ENCODE assay signal across 8 cellular contexts in genomic region chr16:50741808-50742520, GRCh38.
DNase-seq lines count a peak whose midpoint lies in the region; ATAC-seq lines count a peak whose summit lies in the region.

Gene CYLD, plus strand, starts transcription at chr16:50742086. Its CDS starts 7,613 bp downstream, at chr16:50749699.

- H3K4me3 ChIP-seq in BLaER1 treated with 17β-estradiol and CSF1 and Interleukin-3, amounts not matched to agents 10 nM and 100 nM, result peak within 1 kb of the TSS; percentile 83 to 94 (median 88)

- DNase-seq in NCI-H748 (lab: John Stamatoyannopoulos, UW; ENCODE audit: unreplicated experiment), result peak; percentile 98
- peak; percentile 99 for DNase-seq in activated CD4-positive, alpha-beta T cell treated with anti-CD3 and anti-CD28 coated beads, Interleukin-2, amount 50 U/mL, for 1 hour
- DNase-seq in dedifferentiated amniotic fluid mesenchymal stem cell (ENCODE audit: extremely low spot score), result peak; percentile 100
- peak; percentile 100 for DNase-seq in left kidney (ENCODE audit: low read depth, low spot score)
- DNase-seq in stimulated activated CD4-positive, alpha-beta T cell treated with anti-CD3 and anti-CD28 coated beads, Interleukin-2, amount 100 ng/mL, for 24 hours, result peak; percentile 99

- H4K20me1 ChIP-seq in BLaER1 treated with 17β-estradiol and CSF1 and Interleukin-3, amounts not matched to agents 10 nM and 100 nM, result peaks cover 0 to 7% (median 0%) of the 10 kb centered on the region in 11 experiments; a peak in 4 of 22 replicates

- peaks cover 7 to 64% (median 18%) of the 10 kb centered on the region in 10 experiments for H3K4me1 ChIP-seq in BLaER1 treated with 17β-estradiol and CSF1 and Interleukin-3, amounts not matched to agents 10 nM and 100 nM

- H3K36me3 ChIP-seq in BLaER1 treated with 17β-estradiol and CSF1 and Interleukin-3, amounts not matched to agents 10 nM and 100 nM, result peaks cover 0 to 19% (median 0%) of the 10 kb centered on the region in 11 experiments; a peak in 7 of 22 replicates

- no peaks in the 10 kb centered on the region for H3K9me3 ChIP-seq in BLaER1 treated with 17β-estradiol and CSF1 and Interleukin-3, amounts not matched to agents 10 nM and 100 nM (replicated peaks in 1 of 11)

- H3K27me3 ChIP-seq in BLaER1 treated with 17β-estradiol and CSF1 and Interleukin-3, amounts not matched to agents 10 nM and 100 nM, result peaks cover 0 to 23% (median 19%) of the 10 kb centered on the region in 11 experiments; a peak in 16 of 22 replicates

- ATAC-seq in GM19351 (IDR thresholded peaks at IDR 0.05; ENCODE audit: unreplicated experiment) (peak; percentile 87), HG03521 (IDR thresholded peaks at IDR 0.05; ENCODE audit: unreplicated experiment) (peak; percentile 88)

- peak within 1 kb of the TSS; percentile 53 to 96 (median 83) for H3K27ac ChIP-seq in BLaER1 treated with 17β-estradiol and CSF1 and Interleukin-3, amounts not matched to agents 10 nM and 100 nM

- H3K9ac ChIP-seq in BLaER1 treated with 17β-estradiol and CSF1 and Interleukin-3, amounts not matched to agents 10 nM and 100 nM, result peak within 1 kb of the TSS; percentile 80 to 98 (median 86)

- peak within 1 kb of the TSS; percentile 81 to 98 (median 86) for H3K4me2 ChIP-seq in BLaER1 treated with 17β-estradiol and CSF1 and Interleukin-3, amounts not matched to agents 10 nM and 100 nM

Comparison
In these comparisons a context has a peak if more than half of its experiments do, and no peak if none do; other contexts are left out.
1. Peak in every context shown above with its lines: DNase-seq, ATAC-seq, H3K4me3 ChIP-seq and H3K27ac ChIP-seq.